1 cellular context compared by ENCODE assay signal in the genomic region with DNA sequence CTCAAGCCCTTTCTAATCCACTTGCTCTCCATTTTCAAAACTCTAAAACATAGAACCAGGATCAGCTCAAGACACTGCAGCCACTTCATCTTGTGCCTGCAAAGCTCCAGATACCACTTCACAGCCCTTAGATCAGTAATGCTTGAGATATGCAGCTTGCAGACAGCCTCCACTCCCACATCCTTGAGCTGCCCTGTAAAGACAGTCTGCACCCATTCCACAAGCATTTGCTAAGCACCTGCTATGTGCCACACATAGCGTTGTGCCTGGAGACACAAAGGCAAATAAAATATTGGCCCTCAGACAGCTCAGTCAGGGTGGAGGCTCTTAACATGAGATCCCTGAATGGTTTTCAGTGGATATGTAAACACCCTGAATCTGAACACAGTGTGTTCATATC.
TF ChIP-seq lines count a peak whose summit lies in the region.

No MANE protein-coding gene starts in this region.

TF ChIP-seq in IMR-90, 13 proteins besides CTCF, POLR2A, EP300 and RAD21 (continued from another document):
- TF ChIP-seq, protein P1, sequence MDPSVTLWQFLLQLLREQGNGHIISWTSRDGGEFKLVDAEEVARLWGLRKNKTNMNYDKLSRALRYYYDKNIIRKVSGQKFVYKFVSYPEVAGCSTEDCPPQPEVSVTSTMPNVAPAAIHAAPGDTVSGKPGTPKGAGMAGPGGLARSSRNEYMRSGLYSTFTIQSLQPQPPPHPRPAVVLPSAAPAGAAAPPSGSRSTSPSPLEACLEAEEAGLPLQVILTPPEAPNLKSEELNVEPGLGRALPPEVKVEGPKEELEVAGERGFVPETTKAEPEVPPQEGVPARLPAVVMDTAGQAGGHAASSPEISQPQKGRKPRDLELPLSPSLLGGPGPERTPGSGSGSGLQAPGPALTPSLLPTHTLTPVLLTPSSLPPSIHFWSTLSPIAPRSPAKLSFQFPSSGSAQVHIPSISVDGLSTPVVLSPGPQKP (IDR thresholded peaks at IDR 0.05; ENCODE audit: borderline replicate concordance, low read depth, low read length) = no peak
- TF ChIP-seq SMC3 (IDR thresholded peaks at IDR 0.05; ENCODE audit: low read depth, low read length) = no peak
